Comparison of ENCODE assay signal across 14 cellular contexts in the genomic region with DNA sequence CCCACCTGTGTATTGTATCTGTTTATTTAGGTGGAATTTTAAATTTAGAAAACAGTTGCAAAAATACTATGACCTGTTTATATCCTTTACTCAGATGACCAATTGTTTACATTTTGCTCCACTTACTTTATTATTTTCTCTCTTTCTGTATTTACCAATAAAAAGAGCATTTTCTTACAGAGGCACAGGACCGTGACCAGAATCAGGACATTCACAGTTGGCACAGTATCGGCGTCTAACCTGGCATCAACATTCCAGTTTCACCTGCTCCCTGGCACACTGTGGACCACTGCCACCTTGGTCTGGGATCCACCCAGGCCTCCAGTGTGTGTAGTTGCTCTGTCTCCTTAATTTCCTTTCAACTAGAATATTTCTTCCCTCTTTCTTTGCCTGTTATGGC. TPM values are rescaled to one million over a fixed set of nuclear protein-coding genes. Genes with fewer than 3 reads are reported as not detected.
"Had no signal": no experiment of that assay in that cellular context is flagged by ENCODE, and none has a peak within 500 bp of the region (broad histone marks: within the 10 kb centered on the region; RNA-seq: fewer than 3 reads in every experiment).

No MANE protein-coding gene starts in this region.

RNA-seq across cellular contexts. Expression of a gene that starts 39.9 kb away (rescaled TPM):
- total RNA-seq: activated B cell treated with CpG ODN at 0.5 μM for 24 hours; activated CD4-positive, alpha-beta memory T cell treated with anti-CD3 and anti-CD28 coated beads for 36 hours; activated CD4-positive, alpha-beta memory T cell treated with anti-CD3 and anti-CD28 coated beads, Interleukin-2, amount 10 ng/mL, durations not matched to agents 7 days and 5 days; activated CD4-positive, alpha-beta T cell treated with anti-CD3 and anti-CD28 coated beads for 36 hours; activated CD4-positive, alpha-beta T cell treated with anti-CD3 and anti-CD28 coated beads, Interleukin-2, amount 10 ng/mL, durations not matched to agents 24 days and 14 days; activated CD4-positive, alpha-beta T cell treated with anti-CD3 and anti-CD28 coated beads, Interleukin-2, amount 10 ng/mL, durations not matched to agents 7 days and 5 days; activated CD8-positive, alpha-beta memory T cell treated with anti-CD3 and anti-CD28 coated beads for 36 hours; activated CD8-positive, alpha-beta memory T cell treated with anti-CD3 and anti-CD28 coated beads, Interleukin-2, amount 10 ng/mL, durations not matched to agents 7 days and 5 days; activated CD8-positive, alpha-beta T cell treated with anti-CD3 and anti-CD28 coated beads for 36 hours; activated CD8-positive, alpha-beta T cell treated with anti-CD3 and anti-CD28 coated beads, Interleukin-2, amount 10 ng/mL, durations not matched to agents 7 days and 5 days; T-helper 1 cell treated with Interleukin-12 subunit alpha and Interleukin-12 subunit beta and Interleukin-4 antibody, amounts not matched to agents 30 ng/mL and 1 ng/mL, for 36 hours; T-helper 17 cell; T-helper 2 cell treated with Interferon-gamma antibody and Interleukin-4, amounts not matched to agents 100 ng/mL and 5 ng/mL, for 36 hours; WTC11 had no signal
